ENCODE assay signal across 1 cellular context in genomic region chr17:35748979-35749378, GRCh38.
TF ChIP-seq lines count a peak whose summit lies in the region.

No MANE protein-coding gene starts in this region.

TF ChIP-seq in K562, 482 proteins besides CTCF, POLR2A, EP300 and RAD21:
- peak; percentile 51; the same call in 1 of the 2 replicates for TF ChIP-seq BHLHE40 (IDR thresholded peaks at IDR 0.05; ENCODE audit: low read length)
- TF ChIP-seq GTF3C2 (IDR thresholded peaks at IDR 0.05; ENCODE audit: borderline replicate concordance, extremely low read depth, insufficient read length), result no peak
- no peak for TF ChIP-seq OTX1 (CRISPR knock-in tag; IDR thresholded peaks at IDR 0.05)
